Comparison of ENCODE assay signal across 16 cellular contexts in genomic region chr15:92149029-92149428, GRCh38.
DNase-seq lines count a peak whose midpoint lies in the region; ATAC-seq and TF ChIP-seq lines count a peak whose summit lies in the region.
"Had no signal": no experiment of that assay in that cellular context is flagged by ENCODE, and none has a peak within 500 bp of the region (broad histone marks: within the 10 kb centered on the region; RNA-seq: fewer than 3 reads in every experiment).

No MANE protein-coding gene starts in this region.

- H3K79me2 ChIP-seq in PC-9 (ENCODE audit: low read depth): no peaks in the 10 kb centered on the region

- peak overlapping the region in 1 of 2 donors; percentile 26 for H3K4me3 ChIP-seq in foreskin fibroblast (ENCODE audit: low read depth in 1 of 2, low read length in 2 of 2)
- H3K4me3 ChIP-seq in PC-9: no peak overlapping the region

- no TSS peak for BruUV-seq in PC-9 (replicated peaks; lab: Mats Ljungman, UMichigan)

- H3K36me3 ChIP-seq in PC-9 (ENCODE audit: low read depth): no peaks in the 10 kb centered on the region

- no peaks in the 10 kb centered on the region for H3K9me3 ChIP-seq in PC-9 (ENCODE audit: insufficient read depth, low read depth)

- no peaks in the 10 kb centered on the region for H3K27me3 ChIP-seq in PC-9 (ENCODE audit: insufficient read depth, low read depth)

- H3F3A ChIP-seq in PC-9 (ENCODE audit: insufficient read depth, low read depth): no peaks in the 10 kb centered on the region

- TF ChIP-seq CTCF in foreskin fibroblast (IDR thresholded peaks at IDR 0.05; ENCODE audit: low read depth, low read length) (no peak), PC-9 (conservative IDR thresholded peaks at IDR 0.05) (no peak)

- CTCF ChIA-PET in PC-9 (lab: Charles Lee): no interaction called here

- H2AFZ ChIP-seq in PC-9: no peak overlapping the region

- no peak overlapping the region for H3K27ac ChIP-seq in PC-9

- H3K4me1 ChIP-seq in PC-9 (replicated peaks; ENCODE audit: insufficient read depth): no peaks in the 10 kb centered on the region

- POLR2A ChIA-PET in PC-9 (lab: Charles Lee; ENCODE audit: unreplicated experiment): no interaction called here

- ATAC-seq in HG02642 (IDR thresholded peaks at IDR 0.05; ENCODE audit: poor library complexity, unreplicated experiment): no peak
- ATAC-seq: Panc1 had no signal

- no peaks in the 10 kb centered on the region for H3K9me2 ChIP-seq in PC-9 (ENCODE audit: insufficient read depth)

- no peak overlapping the region for H3K4me2 ChIP-seq in PC-9

- no peaks in the 10 kb centered on the region for H4K20me1 ChIP-seq in PC-9 (ENCODE audit: insufficient read depth)

- intact Hi-C loops in PC-9 (cut with micrococcal nuclease; ENCODE audit: unreplicated experiment): no loop called here

- DNase-seq in AG08396 (ENCODE audit: low spot score) (peak; percentile 41), GM04504 (ENCODE audit: low read depth) (peak; percentile 48), amniotic stem cell (lab: John Stamatoyannopoulos, UW) (peak; percentile 10), foreskin fibroblast (peak; percentile 1 to 61), DMS53 treated with DMSO at 0.1 percent for 48 hours (lab: John Stamatoyannopoulos, UW; ENCODE audit: unreplicated experiment) (no peak), PC-9 (no peak), SK-N-DZ (ENCODE audit: low spot score) (no peak)
- DNase-seq: C1 segment of cervical spinal cord, DMS 273 treated with DMSO at 0.1 percent for 48 hours, NCI-H1417 treated with DMSO at 0.1 percent for 48 hours, NCI-H2029 treated with DMSO at 0.1 percent for 48 hours, NCI-H510A, NCI-H82, Right ventricle myocardium superior had no signal

Comparison
In these comparisons a context has a peak if more than half of its experiments do, and no peak if none do; other contexts are left out.
1. DNase-seq: peak in AG08396 (single experiment), GM04504 (single experiment), amniotic stem cell (single experiment) and foreskin fibroblast (2 of 2); none in DMS53 treated with DMSO at 0.1 percent for 48 hours (single experiment), PC-9 (0 of 2) and SK-N-DZ (single experiment).